In the genomic region with DNA sequence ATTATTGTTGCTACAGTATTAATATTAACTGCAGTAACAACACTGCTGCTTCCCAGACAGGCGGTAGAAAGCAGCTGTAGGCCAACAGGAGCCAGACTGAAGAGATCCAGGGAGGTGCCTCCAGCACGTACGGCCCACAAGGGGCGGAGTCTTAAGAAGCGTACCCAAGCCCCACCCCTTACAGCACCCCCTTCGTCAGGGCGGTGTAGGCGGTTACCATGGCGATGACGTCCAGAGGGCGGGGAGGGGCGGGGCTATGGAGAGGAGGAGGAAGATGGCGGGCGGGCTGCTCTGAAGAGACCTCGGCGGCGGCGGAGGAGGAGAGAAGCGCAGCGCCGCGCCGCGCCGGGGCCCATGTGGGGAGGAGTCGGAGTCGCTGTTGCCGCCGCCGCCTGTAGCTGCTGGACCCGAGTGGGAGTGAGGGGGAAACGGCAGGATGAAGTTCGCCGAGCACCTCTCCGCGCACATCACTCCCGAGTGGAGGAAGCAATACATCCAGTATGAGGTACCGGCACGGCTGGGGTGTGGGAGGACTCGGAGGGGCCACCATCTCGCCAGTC, we compare ENCODE assay signal across 8 cellular contexts. TPM values are rescaled to one million over a fixed set of nuclear protein-coding genes. Genes with fewer than 3 reads are reported as not detected.
DNase-seq lines count a peak whose midpoint lies in the region; ATAC-seq and TF ChIP-seq lines count a peak whose summit lies in the region.

A gene (plus strand): TSS at position 257 of the 560 bp plus-strand sequence. CDS start 180 bp downstream, at position 437.

- H3K27ac ChIP-seq in HUES64 (ENCODE audit: low read depth, low read length) (peak within 1 kb of the TSS; percentile 93), OCI-LY1 (ENCODE audit: low read depth, low read length, poor library complexity, severe bottlenecking) (peak within 1 kb of the TSS; percentile 31)

- H3K27me3 ChIP-seq in HUES64 (ENCODE audit: insufficient read depth, low read length), result no peaks in the 10 kb centered on the region
- no peaks in the 10 kb centered on the region for H3K27me3 ChIP-seq in OCI-LY1 (ENCODE audit: insufficient read depth, low read length)

- 1% methylated on average over 39 of the region's 41 CpGs for WGBS in HUES64

- no peaks in the 10 kb centered on the region for H4K20me1 ChIP-seq in OCI-LY1 (ENCODE audit: insufficient read depth, low read length)

- H3K36me3 ChIP-seq in HUES64 (ENCODE audit: insufficient read depth, low read length) (no peaks in the 10 kb centered on the region), OCI-LY1 (ENCODE audit: insufficient read depth, low read length) (no peaks in the 10 kb centered on the region)

- ATAC-seq in GM21447 (IDR thresholded peaks at IDR 0.05; ENCODE audit: unreplicated experiment), result peak; percentile 96

- peaks cover 2% of the 10 kb centered on the region for H3K27me3 Mint-ChIP-seq in endothelial cell (ENCODE audit: unreplicated experiment)

- peak within 1 kb of the TSS; percentile 90 for H3K4me3 Mint-ChIP-seq in endothelial cell (ENCODE audit: unreplicated experiment)

- peaks cover 7% of the 10 kb centered on the region; the same call in 1 of the 2 replicates for H3K79me2 ChIP-seq in OCI-LY1 (ENCODE audit: insufficient read depth, low read length)

- H3K9me3 Mint-ChIP-seq in endothelial cell (ENCODE audit: unreplicated experiment), result no peaks in the 10 kb centered on the region

- no peaks in the 10 kb centered on the region for H3K36me3 Mint-ChIP-seq in endothelial cell (ENCODE audit: low read depth, unreplicated experiment)

- peaks cover 22% of the 10 kb centered on the region for H3K4me1 ChIP-seq in HUES64 (ENCODE audit: insufficient read depth, low read length)
- H3K4me1 ChIP-seq in OCI-LY1 (ENCODE audit: insufficient read depth, low read length, severe bottlenecking), result peaks cover 30% of the 10 kb centered on the region

- no peak for TF ChIP-seq CTCF in OCI-LY1 (IDR thresholded peaks at IDR 0.05; ENCODE audit: low read length)
- no peak for TF ChIP-seq CTCF in endothelial cell (IDR thresholded peaks at IDR 0.05; ENCODE audit: unreplicated experiment)

- peaks cover 27% of the 10 kb centered on the region for H3K4me1 Mint-ChIP-seq in endothelial cell (ENCODE audit: unreplicated experiment)

- H3K9me3 ChIP-seq in HUES64 (ENCODE audit: insufficient read depth, low read depth, low read length) (no peaks in the 10 kb centered on the region), OCI-LY1 (ENCODE audit: low read length) (no peaks in the 10 kb centered on the region)

- no peaks in the 10 kb centered on the region for H3F3A ChIP-seq in OCI-LY1 (ENCODE audit: insufficient read depth, low read length)

- H3K4me2 ChIP-seq in OCI-LY1 (ENCODE audit: low read length), result peak within 1 kb of the TSS; percentile 100

- DNase-seq in DMS 273 (lab: John Stamatoyannopoulos, UW; ENCODE audit: unreplicated experiment) (peak; percentile 99), endothelial cell (ENCODE audit: low spot score) (peak; percentile 94), midbrain (lab: John Stamatoyannopoulos, UW) (peak; percentile 98)
- peak; percentile 97 for DNase-seq in activated CD8-positive, alpha-beta memory T cell treated with anti-CD3 and anti-CD28 coated beads, Interleukin-2, amount 50 U/mL, for 4 hours
- DNase-seq in stimulated activated CD8-positive, alpha-beta memory T cell treated with anti-CD3 and anti-CD28 coated beads, Interleukin-2, amount 100 ng/mL, for 1 hour (ENCODE audit: low read depth in 2 of 2), result peak; percentile 98 to 99

- H3K4me3 ChIP-seq in HUES64 (ENCODE audit: low read length), result peak within 1 kb of the TSS; percentile 91
- H3K4me3 ChIP-seq in OCI-LY1 (ENCODE audit: low read depth, low read length, poor library complexity, severe bottlenecking), result peak within 1 kb of the TSS; percentile 82

- peak within 1 kb of the TSS; percentile 94 for H3K27ac Mint-ChIP-seq in endothelial cell (ENCODE audit: unreplicated experiment)

- peak within 1 kb of the TSS; percentile 10; the same call in 1 of the 2 replicates for H2AFZ ChIP-seq in OCI-LY1 (ENCODE audit: low read length)

- no peaks in the 10 kb centered on the region for H3K9me2 ChIP-seq in OCI-LY1 (ENCODE audit: low read depth, low read length)

- H3K9ac ChIP-seq in HUES64 (ENCODE audit: low read depth, low read length) (peak within 1 kb of the TSS; percentile 81), OCI-LY1 (ENCODE audit: low read length) (peak within 1 kb of the TSS; percentile 74)

RNA-seq across cellular contexts. Expression of the gene that starts here (rescaled TPM):
- 29.2 TPM for polyA plus RNA-seq in HUES64 (2013, experiment 1 of 2)
- polyA plus RNA-seq in HUES64 (2013, experiment 2 of 2), result 35.2 TPM
- 71.8 TPM for total RNA-seq in endothelial cell (ENCODE audit: unreplicated experiment)

Comparison
In these comparisons a context has a peak if more than half of its experiments do, and no peak if none do; other contexts are left out.
1. Peak in every context shown above with its lines: DNase-seq, ATAC-seq, H3K4me3 ChIP-seq and H3K27ac ChIP-seq.